Comparison of ENCODE assay signal across 22 cellular contexts in the genomic region with DNA sequence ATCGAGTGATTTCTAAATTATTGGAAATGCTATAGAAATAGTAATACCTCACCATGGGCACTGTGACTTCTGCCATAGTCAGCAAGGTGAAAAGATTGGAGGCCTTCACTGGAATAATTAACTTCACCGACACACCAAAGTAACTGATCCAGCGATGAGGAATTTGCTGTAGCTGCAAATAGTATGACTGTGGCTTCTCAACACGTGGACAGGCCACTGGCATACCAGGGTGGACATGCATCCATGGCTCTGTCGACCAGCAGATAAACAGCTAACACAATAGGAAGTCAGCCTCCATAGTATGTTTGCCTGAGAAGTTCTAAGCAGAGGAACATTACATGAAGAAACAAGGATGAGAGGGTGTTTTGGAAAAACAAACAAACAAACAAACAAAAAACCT. TPM values are rescaled to one million over a fixed set of nuclear protein-coding genes. Genes with fewer than 3 reads are reported as not detected.
A peak's percentile ranks its signal among the peaks of the same experiment; 100 is the strongest.
DNase-seq lines count a peak whose midpoint lies in the region; ATAC-seq, FAIRE-seq and TF ChIP-seq lines count a peak whose summit lies in the region.
"Had no signal": no experiment of that assay in that cellular context is flagged by ENCODE, and none has a peak within 500 bp of the region (broad histone marks: within the 10 kb centered on the region; RNA-seq: fewer than 3 reads in every experiment).

No MANE protein-coding gene starts in this region.

- H3K27me3 ChIP-seq in HepG2 (ENCODE audit: control insufficient read depth in 1 of 2, insufficient read depth in 2 of 2, low read length in 2 of 2) (no peaks in the 10 kb centered on the region; a peak in 1 of 5 replicates), right lobe of liver (no peaks in the 10 kb centered on the region), smooth muscle cell (ENCODE audit: low read depth) (no peaks in the 10 kb centered on the region), ovary (no peaks in the 10 kb centered on the region)

- no peak overlapping the region for H3K27ac ChIP-seq in HepG2 (ENCODE audit: extremely low read length, insufficient read depth, low read length)
- H3K27ac ChIP-seq in right lobe of liver: no peak overlapping the region
- H3K27ac ChIP-seq in smooth muscle cell (ENCODE audit: low read depth): peak overlapping the region; percentile 62
- no peak overlapping the region for H3K27ac ChIP-seq in ovary
- H3K27ac ChIP-seq: 22Rv1, A549, C4-2B, HL-60 had no signal

- TF ChIP-seq EP300 in HepG2 (IDR thresholded peaks at IDR 0.05; ENCODE audit: low read depth in 2 of 2, low read length in 2 of 2) (no peak), HepG2 (CRISPR knock-in tag; IDR thresholded peaks at IDR 0.05; ENCODE audit: borderline replicate concordance) (no peak), ovary (IDR thresholded peaks at IDR 0.05) (no peak)

- DNase-seq in HepG2 (ENCODE audit: low spot score) (no peak), right lobe of liver (no peak), kidney glomerular epithelial cell (lab: John Stamatoyannopoulos, UW) (peak; percentile 56), myocyte (ENCODE audit: low read depth) (peak; percentile 36), smooth muscle cell (lab: John Stamatoyannopoulos, UW; ENCODE audit: unreplicated experiment) (no peak), ovary (no peak)
- DNase-seq: AML-193; Caco-2; CD4-positive, alpha-beta T cell; GOT3; H9 had no signal

- ATAC-seq in HepG2 (no peak), right lobe of liver (no peak), HG03521 (IDR thresholded peaks at IDR 0.05; ENCODE audit: unreplicated experiment) (no peak), HG02763 (IDR thresholded peaks at IDR 0.05; ENCODE audit: unreplicated experiment) (no peak)
- ATAC-seq: A549 had no signal

- WGBS in HepG2 (ENCODE audit: low lambda C conversion rate): 10% methylated on average over 5 of the region's 5 CpGs
- WGBS in right lobe of liver (ENCODE audit: insufficient coverage, low coverage, low lambda C conversion rate, missing lambda C conversion rate): 83% methylated on average over 4 of the region's 5 CpGs
- WGBS in smooth muscle cell (ENCODE audit: low lambda C conversion rate): 54% methylated on average over 5 of the region's 5 CpGs
- 91 to 92% (median 91%) methylated on average over 5 of the region's 5 CpGs for WGBS in ovary, 3 donors

- H3F3A ChIP-seq in smooth muscle cell (ENCODE audit: low read depth): no peaks in the 10 kb centered on the region

- CTCF ChIA-PET in HepG2 (lab: Yijun Ruan, JAX; ENCODE audit: low intra/inter-chr PET ratio, low total read pairs): no interaction called here

- in situ Hi-C loops in HepG2 (cut with HindIII; ENCODE audit: extremely low pct_ligation_motif_present, low pct_unique_long_range_greater_than_20kb): loop anchor here (25.0 kb wide), 1 partner anchor 1308 kb away; no protein-coding TSS in a partner anchor

- peaks cover 8% of the 10 kb centered on the region for H3K4me1 ChIP-seq in HepG2 (ENCODE audit: insufficient read depth, low read length)
- H3K4me1 ChIP-seq in right lobe of liver: peaks cover 0 to 6% (median 0%) of the 10 kb centered on the region in 4 donors
- H3K4me1 ChIP-seq in smooth muscle cell (ENCODE audit: low read depth): peaks cover 8% of the 10 kb centered on the region
- H3K4me1 ChIP-seq in ovary (ENCODE audit: insufficient read depth): no peaks in the 10 kb centered on the region
- H3K4me1 ChIP-seq: A549 had no signal

- intact Hi-C loops in HepG2 (cut with micrococcal nuclease; ENCODE audit: unreplicated experiment) (no loop called here), right lobe of liver (cut with DNase I) (no loop called here), ovary (cut with DNase I) (no loop called here)

- TF ChIP-seq CTCF in HepG2 (CRISPR knock-in tag; IDR thresholded peaks at IDR 0.05) (no peak), right lobe of liver (IDR thresholded peaks at IDR 0.05) (no peak), smooth muscle cell (IDR thresholded peaks at IDR 0.05; ENCODE audit: borderline replicate concordance, insufficient read depth, poor library complexity, severe bottlenecking) (no peak), ovary (IDR thresholded peaks at IDR 0.05) (no peak)

- BruUV-seq in HepG2 (replicated peaks; lab: Mats Ljungman, UMichigan): no TSS peak

- H4K20me1 ChIP-seq in HepG2 (ENCODE audit: insufficient read depth, low read length) (no peaks in the 10 kb centered on the region), smooth muscle cell (ENCODE audit: low read depth) (no peaks in the 10 kb centered on the region)

- H3K4me2 ChIP-seq in HepG2 (ENCODE audit: low read depth, low read length) (no peak overlapping the region), smooth muscle cell (peak overlapping the region; percentile 62)
- H3K4me2 ChIP-seq: A549 had no signal

- H2AFZ ChIP-seq in HepG2 (ENCODE audit: low read length) (no peak overlapping the region), smooth muscle cell (ENCODE audit: low read depth) (no peak overlapping the region)

- H3K36me3 ChIP-seq in HepG2 (replicated peaks in 1 of 2; ENCODE audit: control insufficient read depth in 1 of 2, insufficient read depth in 2 of 2, low read length in 2 of 2) (no peaks in the 10 kb centered on the region), right lobe of liver (no peaks in the 10 kb centered on the region), smooth muscle cell (ENCODE audit: low read depth) (no peaks in the 10 kb centered on the region), ovary (no peaks in the 10 kb centered on the region)

- H3K4me3 ChIP-seq in HepG2 (replicated peaks in 1 of 3; ENCODE audit: insufficient read depth in 1 of 3, low read depth in 2 of 3, low read length in 3 of 3): no peak overlapping the region
- H3K4me3 ChIP-seq in right lobe of liver: no peak overlapping the region
- no peak overlapping the region for H3K4me3 ChIP-seq in smooth muscle cell
- no peak overlapping the region for H3K4me3 ChIP-seq in ovary
- H3K4me3 ChIP-seq: A549 had no signal

- no peak for TF ChIP-seq RAD21 in HepG2 (CRISPR knock-in tag; IDR thresholded peaks at IDR 0.05)

- H3K79me2 ChIP-seq in HepG2 (ENCODE audit: insufficient read depth, low read length): no peaks in the 10 kb centered on the region
- H3K79me2 ChIP-seq in smooth muscle cell (ENCODE audit: low read depth): no peaks in the 10 kb centered on the region

- H3K9ac ChIP-seq in HepG2 (ENCODE audit: insufficient read depth, low read depth, low read length) (no peak overlapping the region), smooth muscle cell (ENCODE audit: low read depth) (no peak overlapping the region)

- FAIRE-seq in HepG2 (lab: Jason Lieb, UNC): no peak
- FAIRE-seq: A549, D721Med, G401.6, GM12891, GM19239 had no signal

- H3K9me3 ChIP-seq in HepG2 (ENCODE audit: low read length) (no peaks in the 10 kb centered on the region), right lobe of liver (no peaks in the 10 kb centered on the region), smooth muscle cell (replicated peaks; ENCODE audit: low read depth) (no peaks in the 10 kb centered on the region), ovary (no peaks in the 10 kb centered on the region)
- H3K9me3 ChIP-seq: A549, Caco-2 had no signal

- POLR2A ChIA-PET in HepG2 (lab: Yijun Ruan, JAX): no interaction called here

- TF ChIP-seq POLR2A in HepG2 (IDR thresholded peaks at IDR 0.05; ENCODE audit: insufficient read depth in 1 of 2, low read depth in 2 of 2, low read length in 2 of 2) (no peak), right lobe of liver (IDR thresholded peaks at IDR 0.05) (no peak), ovary (IDR thresholded peaks at IDR 0.05) (no peak)

TF ChIP-seq in HepG2, 621 proteins besides CTCF, POLR2A, EP300 and RAD21:
- TF ChIP-seq MAFK (conservative IDR thresholded peaks at IDR 0.05 in 1 of 2, IDR thresholded peaks at IDR 0.05 in 1 of 2; ENCODE audit: low read length in 2 of 2): peak; percentile 15 to 20; a peak in 1 of 4 replicates
- TF ChIP-seq TSC22D2 (CRISPR knock-in tag; IDR thresholded peaks at IDR 0.05; ENCODE audit: borderline replicate concordance): no peak

RNA-seq across cellular contexts. Expression of a gene that starts 10.9 kb away (rescaled TPM):
- 0.27 TPM in 2 replicates for total RNA-seq in HepG2 (2016; rRNA removed; fragmentation: Illumina TruSeq; extraction: Trizol)
- under 0.01 TPM in 1 of 2 replicates, not detected in the other for total RNA-seq in HepG2 (2016; cell fraction: cytosol; rRNA removed; fragmentation: Illumina TruSeq; extraction: Trizol; ENCODE audit: low read depth)
- 0.24 and 0.28 TPM in 2 replicates for total RNA-seq in HepG2 (2016; cell fraction: insoluble cytoplasmic fraction; rRNA removed; fragmentation: Illumina TruSeq; extraction: Trizol)
- 0.03 and 0.06 TPM in 2 replicates for total RNA-seq in HepG2 (2016; cell fraction: membrane; rRNA removed; fragmentation: Illumina TruSeq; extraction: Trizol)
- 0.69 and 0.78 TPM in 2 replicates for total RNA-seq in HepG2 (2016; cell fraction: nucleus; rRNA removed; fragmentation: Illumina TruSeq; extraction: Trizol)
- 0.69 and 1.2 TPM in 2 replicates for polyA plus RNA-seq in HepG2 (2011; rRNA removed)
- polyA plus RNA-seq in HepG2 (2011; cell fraction: cytosol; rRNA removed): 0.42 and 0.63 TPM in 2 replicates
- 0.92 and 1.0 TPM in 2 replicates for polyA plus RNA-seq in HepG2 (2011; cell fraction: nucleus; rRNA removed)
- polyA plus RNA-seq in HepG2 (2012): 0.25 and 0.79 TPM in 2 replicates
- polyA plus RNA-seq in HepG2 (2016; cell fraction: cytosol; fragmentation: Illumina TruSeq; extraction: Trizol; ENCODE audit: low read depth): not detected in 2 replicates
- 0.08 TPM in 2 replicates for polyA plus RNA-seq in HepG2 (2016; cell fraction: insoluble cytoplasmic fraction; fragmentation: Illumina TruSeq; extraction: Trizol; ENCODE audit: low read depth)
- polyA plus RNA-seq in HepG2 (2016; cell fraction: membrane; fragmentation: Illumina TruSeq; extraction: Trizol; ENCODE audit: low read depth): 0.02 TPM in 1 of 2 replicates, not detected in the other
- 0.24 and 0.29 TPM in 2 replicates for polyA plus RNA-seq in HepG2 (2016; cell fraction: nucleus; fragmentation: Illumina TruSeq; extraction: Trizol; ENCODE audit: insufficient read depth, low read depth)
- polyA minus RNA-seq in HepG2 (2011; rRNA and poly(A)+ RNA removed; ENCODE audit: low replicate concordance): 0.94 and 2.7 TPM in 2 replicates
- 1.4 and 2.4 TPM in 2 replicates for polyA minus RNA-seq in HepG2 (2011; cell fraction: cytosol; rRNA and poly(A)+ RNA removed)
- 6.6 and 8.8 TPM in 2 replicates for polyA minus RNA-seq in HepG2 (2011; cell fraction: nucleus; rRNA and poly(A)+ RNA removed)
- 1 to 10 TPM; 2.8 to 4.6 (median 3.6) TPM for total RNA-seq in right lobe of liver
- total RNA-seq in myocyte: 9.7 and 14.3 TPM in 2 replicates
- 3.1 TPM for polyA plus RNA-seq in myocyte (2012)
- total RNA-seq in smooth muscle cell: 18.3 and 22.9 TPM in 2 replicates
- 1.4 and 1.5 TPM in 2 replicates for polyA plus RNA-seq in smooth muscle cell
- 10 to 100 TPM in 5 of 7 donors, 1 to 10 TPM in 2; 8.3 to 14.2 (median 11.0) TPM for total RNA-seq in ovary
- 1 to 10 TPM; 3.8 to 8.7 TPM for polyA plus RNA-seq in ovary
- total RNA-seq: CD4-positive, alpha-beta T cell had no signal
- polyA plus RNA-seq: IgD-negative memory B cell had no signal

Comparison
In these comparisons a context has a peak if more than half of its experiments do, and no peak if none do; other contexts are left out.
1. DNase-seq: peak in kidney glomerular epithelial cell (single experiment) and myocyte (single experiment); none in HepG2 (single experiment), right lobe of liver (0 of 3), smooth muscle cell (single experiment) and ovary (0 of 5).